In the genomic region with DNA sequence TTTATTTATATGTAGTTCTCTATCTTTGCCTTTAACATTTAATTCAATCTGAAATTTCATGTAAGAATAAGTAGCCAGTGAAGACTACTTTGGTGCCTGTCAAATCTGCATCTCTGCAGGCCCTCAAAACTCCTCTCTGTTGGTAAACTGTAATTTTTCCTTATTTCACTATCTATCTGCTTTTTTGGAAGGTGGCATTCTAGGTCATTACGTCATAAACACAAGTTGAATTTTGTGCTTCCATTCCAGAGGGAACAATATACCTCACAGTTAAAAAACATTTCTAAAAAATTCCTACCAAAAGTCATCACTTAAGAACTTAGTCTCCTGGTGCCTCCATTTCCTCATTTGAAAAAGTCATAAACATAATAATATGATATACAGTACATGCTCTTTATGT, we compare ENCODE assay signal across 17 cellular contexts.
DNase-seq lines count a peak whose midpoint lies in the region; ATAC-seq and TF ChIP-seq lines count a peak whose summit lies in the region.
"Had no signal": no experiment of that assay in that cellular context is flagged by ENCODE, and none has a peak within 500 bp of the region (broad histone marks: within the 10 kb centered on the region; RNA-seq: fewer than 3 reads in every experiment).

No MANE protein-coding gene starts in this region.

- no peak overlapping the region; the same call in 1 of the 2 replicates for H3K4me2 ChIP-seq in OCI-LY1 (ENCODE audit: low read length)
- peak overlapping the region; percentile 36 for H3K4me2 ChIP-seq in SU-DHL-6 (ENCODE audit: low read depth, low read length, poor library complexity, severe bottlenecking)
- no peak overlapping the region for H3K4me2 ChIP-seq in PC-9

- BruUV-seq in PC-9 (replicated peaks; lab: Mats Ljungman, UMichigan), result no TSS peak

- DNase-seq in endothelial cell (ENCODE audit: low spot score), result no peak
- DNase-seq in PC-9, result no peak
- DNase-seq in stimulated activated CD4-positive, alpha-beta T cell treated with anti-CD3 and anti-CD28 coated beads, Interleukin-4, amount 100 ng/mL, for 4 hours, result no peak
- DNase-seq: ACHN; BE2C; CD4-positive, CD25-positive, alpha-beta regulatory T cell; CD8-positive, alpha-beta memory T cell; COR-L47; GOT3; H7; HFFc6; IMR-90 had no signal

- H3K4me1 ChIP-seq in OCI-LY1 (ENCODE audit: insufficient read depth, low read length, severe bottlenecking) (peaks cover 25% of the 10 kb centered on the region), PC-9 (replicated peaks; ENCODE audit: insufficient read depth) (no peaks in the 10 kb centered on the region)

- POLR2A ChIA-PET in PC-9 (lab: Charles Lee; ENCODE audit: unreplicated experiment), result no interaction called here

- peaks cover 6% of the 10 kb centered on the region for H3K27me3 Mint-ChIP-seq in endothelial cell (ENCODE audit: unreplicated experiment)
- H3K27me3 Mint-ChIP-seq: CD4-positive, CD25-positive, alpha-beta regulatory T cell; CD8-positive, alpha-beta memory T cell had no signal

- peak overlapping the region; percentile 16 for H3K4me3 ChIP-seq in OCI-LY1 (ENCODE audit: low read depth, low read length, poor library complexity, severe bottlenecking)
- H3K4me3 ChIP-seq in SU-DHL-6 (ENCODE audit: insufficient read depth, low read length, poor library complexity, severe bottlenecking), result no peak overlapping the region
- H3K4me3 ChIP-seq in PC-9, result no peak overlapping the region

- H3K9me2 ChIP-seq in OCI-LY1 (ENCODE audit: low read depth, low read length) (no peaks in the 10 kb centered on the region), SU-DHL-6 (replicated peaks; ENCODE audit: insufficient read depth, low read length) (no peaks in the 10 kb centered on the region), PC-9 (ENCODE audit: insufficient read depth) (no peaks in the 10 kb centered on the region)

- no peak for ATAC-seq in GM19455 (IDR thresholded peaks at IDR 0.05; ENCODE audit: unreplicated experiment)
- ATAC-seq: HCT116 had no signal

- no peak overlapping the region for H3K4me3 Mint-ChIP-seq in endothelial cell (ENCODE audit: unreplicated experiment)
- H3K4me3 Mint-ChIP-seq: CD4-positive, CD25-positive, alpha-beta regulatory T cell; CD8-positive, alpha-beta memory T cell; HFFc6 had no signal

- intact Hi-C loops in PC-9 (cut with micrococcal nuclease; ENCODE audit: unreplicated experiment), result no loop called here

- H2AFZ ChIP-seq in OCI-LY1 (ENCODE audit: low read length) (no peak overlapping the region), SU-DHL-6 (ENCODE audit: low read depth, low read length, severe bottlenecking) (no peak overlapping the region), PC-9 (no peak overlapping the region)

- H3K36me3 ChIP-seq in OCI-LY1 (ENCODE audit: insufficient read depth, low read length) (no peaks in the 10 kb centered on the region), SU-DHL-6 (ENCODE audit: low read length) (no peaks in the 10 kb centered on the region), PC-9 (ENCODE audit: low read depth) (no peaks in the 10 kb centered on the region)

- H4K20me1 ChIP-seq in OCI-LY1 (ENCODE audit: insufficient read depth, low read length) (no peaks in the 10 kb centered on the region), SU-DHL-6 (ENCODE audit: low read depth, low read length) (no peaks in the 10 kb centered on the region), PC-9 (ENCODE audit: insufficient read depth) (no peaks in the 10 kb centered on the region)

- H3K27ac Mint-ChIP-seq in endothelial cell (ENCODE audit: unreplicated experiment), result peak overlapping the region; percentile 34
- H3K27ac Mint-ChIP-seq: CD4-positive, CD25-positive, alpha-beta regulatory T cell; CD8-positive, alpha-beta memory T cell; HFFc6 had no signal

- H3F3A ChIP-seq in OCI-LY1 (ENCODE audit: insufficient read depth, low read length), result no peaks in the 10 kb centered on the region
- H3F3A ChIP-seq in SU-DHL-6 (ENCODE audit: insufficient read depth), result no peaks in the 10 kb centered on the region
- H3F3A ChIP-seq in PC-9 (ENCODE audit: insufficient read depth, low read depth), result no peaks in the 10 kb centered on the region

- no peaks in the 10 kb centered on the region for H3K27me3 ChIP-seq in OCI-LY1 (ENCODE audit: insufficient read depth, low read length)
- H3K27me3 ChIP-seq in SU-DHL-6 (ENCODE audit: low read length), result no peaks in the 10 kb centered on the region
- no peaks in the 10 kb centered on the region for H3K27me3 ChIP-seq in PC-9 (ENCODE audit: insufficient read depth, low read depth)
- H3K27me3 ChIP-seq: BE2C had no signal

- H3K79me2 ChIP-seq in OCI-LY1 (ENCODE audit: insufficient read depth, low read length) (no peaks in the 10 kb centered on the region), SU-DHL-6 (ENCODE audit: insufficient read depth, low read length) (no peaks in the 10 kb centered on the region), PC-9 (ENCODE audit: low read depth) (no peaks in the 10 kb centered on the region)

- H3K4me1 Mint-ChIP-seq in endothelial cell (ENCODE audit: unreplicated experiment), result peaks cover 48% of the 10 kb centered on the region
- H3K4me1 Mint-ChIP-seq: CD4-positive, CD25-positive, alpha-beta regulatory T cell; CD8-positive, alpha-beta memory T cell had no signal

- no peaks in the 10 kb centered on the region for H3K9me3 Mint-ChIP-seq in endothelial cell (ENCODE audit: unreplicated experiment)
- H3K9me3 Mint-ChIP-seq: CD4-positive, CD25-positive, alpha-beta regulatory T cell; CD8-positive, alpha-beta memory T cell; HFFc6 had no signal

- H3K27ac ChIP-seq in OCI-LY1 (ENCODE audit: low read depth, low read length, poor library complexity, severe bottlenecking), result no peak overlapping the region
- no peak overlapping the region for H3K27ac ChIP-seq in SU-DHL-6 (ENCODE audit: low read depth, low read length)
- H3K27ac ChIP-seq in PC-9, result no peak overlapping the region
- H3K27ac ChIP-seq: HL-60 had no signal

- H3K36me3 Mint-ChIP-seq in endothelial cell (ENCODE audit: low read depth, unreplicated experiment), result peaks cover 38% of the 10 kb centered on the region
- H3K36me3 Mint-ChIP-seq: CD4-positive, CD25-positive, alpha-beta regulatory T cell; CD8-positive, alpha-beta memory T cell had no signal

- no peaks in the 10 kb centered on the region for H3K9me3 ChIP-seq in OCI-LY1 (ENCODE audit: low read length)
- H3K9me3 ChIP-seq in SU-DHL-6 (ENCODE audit: insufficient read depth, low read length), result no peaks in the 10 kb centered on the region
- H3K9me3 ChIP-seq in PC-9 (ENCODE audit: insufficient read depth, low read depth), result no peaks in the 10 kb centered on the region
- H3K9me3 ChIP-seq: BE2C had no signal

- H3K9ac ChIP-seq in OCI-LY1 (ENCODE audit: low read length) (no peak overlapping the region), SU-DHL-6 (ENCODE audit: low read length) (no peak overlapping the region)

- TF ChIP-seq CTCF in OCI-LY1 (IDR thresholded peaks at IDR 0.05; ENCODE audit: low read length) (no peak), SU-DHL-6 (IDR thresholded peaks at IDR 0.05; ENCODE audit: insufficient read depth, low read length, poor library complexity, severe bottlenecking) (no peak), endothelial cell (IDR thresholded peaks at IDR 0.05; ENCODE audit: unreplicated experiment) (no peak), PC-9 (conservative IDR thresholded peaks at IDR 0.05) (no peak)

- CTCF ChIA-PET in PC-9 (lab: Charles Lee), result no interaction called here
